ENCODE assay signal across 8 cellular contexts in the genomic region with DNA sequence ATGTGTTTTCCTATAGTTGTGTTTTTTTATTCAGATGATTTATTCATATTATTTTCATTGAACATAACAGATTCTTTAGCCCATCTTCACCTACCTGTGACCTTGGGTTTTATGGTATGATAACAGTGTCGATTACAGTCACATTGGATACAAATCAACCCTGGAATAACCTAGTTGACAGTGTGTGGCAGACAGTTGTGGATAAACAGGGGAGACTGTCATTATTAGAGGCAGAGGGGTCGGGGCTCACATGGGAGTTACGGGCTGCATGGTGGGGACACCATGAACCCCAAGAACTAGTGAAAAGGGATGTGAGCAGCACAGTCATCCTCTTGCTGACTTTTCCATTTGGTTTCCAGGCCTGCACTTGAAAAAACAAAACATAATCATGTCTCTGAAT. TPM values are rescaled to one million over a fixed set of nuclear protein-coding genes. Genes with fewer than 3 reads are reported as not detected.
"Had no signal": no experiment of that assay in that cellular context is flagged by ENCODE, and none has a peak within 500 bp of the region (broad histone marks: within the 10 kb centered on the region; RNA-seq: fewer than 3 reads in every experiment).

No MANE protein-coding gene starts in this region.

- ATAC-seq: GM23338, HepG2 had no signal

- H3K36me3 Mint-ChIP-seq: IgD-negative memory B cell had no signal

- DNase-seq: H9, HCEC 1CT, HFFc6, KBM-7 had no signal

- H3K4me3 ChIP-seq: GM23338 had no signal

- H3K4me3 Mint-ChIP-seq: GM23338, H9, HFFc6, IgD-negative memory B cell had no signal

- H3K4me2 ChIP-seq: GM23338 had no signal

- H3K9me3 Mint-ChIP-seq: GM23338, H9, HFFc6, IgD-negative memory B cell had no signal

- H3K27ac Mint-ChIP-seq: GM23338, H9, HFFc6, IgD-negative memory B cell had no signal

RNA-seq across cellular contexts. Expression of gene MAP1B, which starts 29.9 kb away (rescaled TPM):
- total RNA-seq: HT-29 had no signal
